22 cellular contexts compared by ENCODE assay signal in genomic region chr4:120722655-120723054, GRCh38.
A peak's percentile ranks its signal among the peaks of the same experiment; 100 is the strongest.
DNase-seq lines count a peak whose midpoint lies in the region; ATAC-seq and TF ChIP-seq lines count a peak whose summit lies in the region.
"Had no signal": no experiment of that assay in that cellular context is flagged by ENCODE, and none has a peak within 500 bp of the region (broad histone marks: within the 10 kb centered on the region; RNA-seq: fewer than 3 reads in every experiment).

No MANE protein-coding gene starts in this region.

- H3K27me3 ChIP-seq in HUES48 (ENCODE audit: control insufficient read depth, insufficient read depth, low read length) (no peaks in the 10 kb centered on the region), trophoblast cell (ENCODE audit: insufficient read depth, low read length) (no peaks in the 10 kb centered on the region)
- H3K27me3 ChIP-seq: BE2C; BLaER1 treated with 17β-estradiol and CSF1 and Interleukin-3, amounts not matched to agents 10 nM and 100 nM had no signal

- H3K79me1 ChIP-seq in trophoblast cell (ENCODE audit: low read length), result peaks cover 28% of the 10 kb centered on the region

- no peak for TF ChIP-seq CTCF in WTC11 (IDR thresholded peaks at IDR 0.05)
- no peak for TF ChIP-seq CTCF in nephron progenitor cell (IDR thresholded peaks at IDR 0.05)

- H3K4me1 ChIP-seq in HUES48 (ENCODE audit: control insufficient read depth, insufficient read depth, low read length) (peaks cover 35% of the 10 kb centered on the region), trophoblast cell (ENCODE audit: control insufficient read depth in 1 of 2, insufficient read depth in 2 of 2, low read length in 2 of 2) (peaks cover 5 to 10% of the 10 kb centered on the region in 2 experiments)
- H3K4me1 ChIP-seq: A549 had no signal

- ATAC-seq in WTC11, result no peak; the same call in 1 of the 2 replicates
- ATAC-seq: A549 had no signal

- H3K4me3 ChIP-seq in HUES48 (ENCODE audit: low read depth, low read length) (no peak overlapping the region), trophoblast cell (ENCODE audit: low read depth, low read length) (no peak overlapping the region)
- H3K4me3 ChIP-seq: A549; BLaER1 treated with 17β-estradiol and CSF1 and Interleukin-3, amounts not matched to agents 10 nM and 100 nM had no signal

- peak overlapping the region; percentile 74 for H2BK120ac ChIP-seq in trophoblast cell (ENCODE audit: insufficient read depth, low read length, poor library complexity)

- peak overlapping the region; percentile 1 for H3K27ac ChIP-seq in HUES48 (ENCODE audit: low read depth, low read length)
- no peak overlapping the region for H3K27ac ChIP-seq in trophoblast cell (ENCODE audit: low read depth, low read length)
- H3K27ac ChIP-seq: A549; BLaER1 treated with 17β-estradiol and CSF1 and Interleukin-3, amounts not matched to agents 10 nM and 100 nM had no signal

- no peak for DNase-seq in WTC11 (ENCODE audit: low spot score)
- no peak for DNase-seq in nephron progenitor cell
- no peak for DNase-seq in trophoblast cell
- no peak for DNase-seq in stimulated activated naive CD4-positive, alpha-beta T cell treated with Interleukin-2 at 50 U/mL for 16 hours (lab: John Stamatoyannopoulos, UW)
- DNase-seq in activated CD4-positive, alpha-beta T cell treated with anti-CD3 and anti-CD28 coated beads for 1 hour, result no peak
- DNase-seq in activated CD4-positive, alpha-beta T cell treated with anti-CD3 and anti-CD28 coated beads for 4 hours, result no peak
- DNase-seq: 8988T; ACHN; AML-193; BE2C; CD4-positive, alpha-beta T cell; CD8-positive, alpha-beta memory T cell; DMS53; DMS79 treated with DMSO at 0.1 percent for 48 hours; GF-D8; GOT3; H7; HCEC 1CT had no signal

- peak overlapping the region; percentile 59 for H2BK12ac ChIP-seq in trophoblast cell (ENCODE audit: low read length)

- no peak overlapping the region for H3K27ac Mint-ChIP-seq in WTC11
- peak overlapping the region; percentile 62 for H3K27ac Mint-ChIP-seq in nephron progenitor cell
- H3K27ac Mint-ChIP-seq: CD14-positive monocyte; CD4-positive, alpha-beta T cell; CD8-positive, alpha-beta memory T cell had no signal

- H2BK5ac ChIP-seq in trophoblast cell (ENCODE audit: low read depth, low read length, poor library complexity), result peak overlapping the region; percentile 21

- H3K79me2 ChIP-seq in trophoblast cell (ENCODE audit: control insufficient read depth, insufficient read depth, low read length, poor library complexity), result no peaks in the 10 kb centered on the region

- WGBS in trophoblast cell (ENCODE audit: extremely low coverage, insufficient coverage, insufficient read length), result no CpG with 5 or more reads among the region's 7 CpGs

- peak overlapping the region; percentile 76 for H4K8ac ChIP-seq in trophoblast cell (ENCODE audit: low read depth, low read length)

- peak overlapping the region; percentile 15 for H3K4ac ChIP-seq in trophoblast cell (ENCODE audit: low read depth, low read length)

- no peak overlapping the region for H3K18ac ChIP-seq in trophoblast cell (ENCODE audit: low read length)

- H3K23ac ChIP-seq in trophoblast cell (ENCODE audit: low read length), result no peak overlapping the region

- H3K36me3 Mint-ChIP-seq in WTC11 (no peaks in the 10 kb centered on the region), nephron progenitor cell (ENCODE audit: low read depth) (peaks cover 15% of the 10 kb centered on the region)
- H3K36me3 Mint-ChIP-seq: CD14-positive monocyte; CD8-positive, alpha-beta memory T cell had no signal

- H3K4me3 Mint-ChIP-seq in WTC11 (no peak overlapping the region), nephron progenitor cell (no peak overlapping the region)
- H3K4me3 Mint-ChIP-seq: CD14-positive monocyte; CD4-positive, alpha-beta T cell; CD8-positive, alpha-beta memory T cell had no signal

- peak overlapping the region; percentile 40 for H2AFZ ChIP-seq in trophoblast cell (ENCODE audit: insufficient read depth, low read length, poor library complexity)

- H2AK5ac ChIP-seq in trophoblast cell (ENCODE audit: low read length), result peak overlapping the region; percentile 49

- H4K91ac ChIP-seq in trophoblast cell (ENCODE audit: low read depth, low read length), result peak overlapping the region; percentile 91

- peak overlapping the region; percentile 56 for H3K14ac ChIP-seq in trophoblast cell (ENCODE audit: low read length)

- H3K36me3 ChIP-seq in HUES48 (ENCODE audit: control insufficient read depth, insufficient read depth, low read length) (no peaks in the 10 kb centered on the region), trophoblast cell (ENCODE audit: control insufficient read depth in 1 of 2, insufficient read depth in 2 of 2, low read length in 2 of 2) (no peaks in the 10 kb centered on the region)
- H3K36me3 ChIP-seq: BE2C; BLaER1 treated with 17β-estradiol and CSF1 and Interleukin-3, amounts not matched to agents 10 nM and 100 nM had no signal

- no peak overlapping the region for H4K12ac ChIP-seq in trophoblast cell (ENCODE audit: low read depth, low read length)

- POLR2A ChIA-PET in WTC11 (lab: Charles Lee), result no interaction called here

- H3K9ac ChIP-seq in HUES48 (ENCODE audit: low read depth, low read length) (no peak overlapping the region), trophoblast cell (ENCODE audit: low read length) (no peak overlapping the region)
- H3K9ac ChIP-seq: BLaER1 treated with 17β-estradiol and CSF1 and Interleukin-3, amounts not matched to agents 10 nM and 100 nM had no signal

- H3K9me3 ChIP-seq in HUES48 (ENCODE audit: control insufficient read depth, insufficient read depth, low read length) (no peaks in the 10 kb centered on the region), trophoblast cell (ENCODE audit: insufficient read depth, low read depth, low read length) (no peaks in the 10 kb centered on the region)
- H3K9me3 ChIP-seq: A549; BE2C; BLaER1 treated with 17β-estradiol and CSF1 and Interleukin-3, amounts not matched to agents 10 nM and 100 nM had no signal

- H3K9me3 Mint-ChIP-seq in WTC11 (no peaks in the 10 kb centered on the region), nephron progenitor cell (no peaks in the 10 kb centered on the region)
- H3K9me3 Mint-ChIP-seq: CD14-positive monocyte; CD4-positive, alpha-beta T cell; CD8-positive, alpha-beta memory T cell had no signal

- H3K27me3 Mint-ChIP-seq in WTC11 (ENCODE audit: low read depth) (no peaks in the 10 kb centered on the region), nephron progenitor cell (ENCODE audit: low read depth, poor library complexity) (no peaks in the 10 kb centered on the region)
- H3K27me3 Mint-ChIP-seq: CD4-positive, alpha-beta T cell had no signal

- H3K4me2 ChIP-seq in trophoblast cell (ENCODE audit: low read length), result no peak overlapping the region
- H3K4me2 ChIP-seq: A549; BLaER1 treated with 17β-estradiol and CSF1 and Interleukin-3, amounts not matched to agents 10 nM and 100 nM had no signal

- CTCF ChIA-PET in WTC11 (lab: Charles Lee), result interaction anchor here (0.8 to 1.2 kb wide), 2 partner anchors 121 to 567 kb away, joined by 3 to 5 read pairs; no protein-coding TSS in a partner anchor

- H3K4me1 Mint-ChIP-seq in WTC11 (peaks cover 36% of the 10 kb centered on the region), nephron progenitor cell (peaks cover 62% of the 10 kb centered on the region)
- H3K4me1 Mint-ChIP-seq: CD14-positive monocyte; CD8-positive, alpha-beta memory T cell had no signal

TF ChIP-seq in WTC11, 78 proteins besides CTCF, POLR2A, EP300 and RAD21:
- TF ChIP-seq ZNF671 (CRISPR knock-in tag; IDR thresholded peaks at IDR 0.05) (no peak), USF1 (CRISPR knock-in tag; IDR thresholded peaks at IDR 0.05) (0 out of 2 replicates have a peak, but pooled peaks have one; percentile 22), ZNF423 (CRISPR knock-in tag; IDR thresholded peaks at IDR 0.05) (no peak), ZNF232 (CRISPR knock-in tag; IDR thresholded peaks at IDR 0.05) (no peak), SMAD4 (CRISPR knock-in tag; IDR thresholded peaks at IDR 0.05) (no peak), ETV6 (CRISPR knock-in tag; IDR thresholded peaks at IDR 0.05) (peak; percentile 30; the same call in 1 of the 2 replicates)
- TF ChIP-seq, protein P1, sequence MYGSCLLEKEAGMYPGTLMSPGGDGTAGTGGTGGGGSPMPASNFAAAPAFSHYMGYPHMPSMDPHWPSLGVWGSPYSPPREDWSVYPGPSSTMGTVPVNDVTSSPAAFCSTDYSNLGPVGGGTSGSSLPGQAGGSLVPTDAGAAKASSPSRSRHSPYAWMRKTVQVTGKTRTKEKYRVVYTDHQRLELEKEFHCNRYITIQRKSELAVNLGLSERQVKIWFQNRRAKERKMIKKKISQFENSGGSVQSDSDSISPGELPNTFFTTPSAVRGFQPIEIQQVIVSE (CRISPR knock-in tag; IDR thresholded peaks at IDR 0.05; ENCODE audit: borderline replicate concordance), result no peak
